In the genomic region with DNA sequence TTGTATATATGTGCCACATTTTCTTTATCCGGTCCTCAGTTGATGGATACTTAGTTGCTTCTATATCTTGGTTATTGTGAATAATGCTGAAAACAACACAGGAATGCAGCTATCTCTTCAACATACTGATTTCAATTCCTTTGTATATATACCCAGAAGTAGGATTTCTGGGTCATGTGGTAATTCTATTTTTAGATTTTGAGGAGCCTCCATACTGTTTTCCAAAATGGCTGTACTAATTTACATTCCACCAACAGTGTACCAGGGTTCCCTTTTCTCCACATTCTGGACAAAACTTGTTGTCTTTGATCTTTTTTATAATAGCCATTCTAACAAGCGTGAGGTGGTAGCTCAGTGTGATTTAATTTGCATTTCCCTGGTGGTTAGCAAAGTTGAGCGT, we compare ENCODE assay signal across 12 cellular contexts. TPM values are rescaled to one million over a fixed set of nuclear protein-coding genes. Genes with fewer than 3 reads are reported as not detected.
A peak's percentile ranks its signal among the peaks of the same experiment; 100 is the strongest.
DNase-seq lines count a peak whose midpoint lies in the region; ATAC-seq and TF ChIP-seq lines count a peak whose summit lies in the region.
"Had no signal": no experiment of that assay in that cellular context is flagged by ENCODE, and none has a peak within 500 bp of the region (broad histone marks: within the 10 kb centered on the region; RNA-seq: fewer than 3 reads in every experiment).

No MANE protein-coding gene starts in this region.

- H3K9me3 ChIP-seq in BLaER1 treated with 17β-estradiol and CSF1 and Interleukin-3, amounts not matched to agents 10 nM and 100 nM (replicated peaks in 1 of 11), result peaks cover 0 to 7% (median 0%) of the 10 kb centered on the region in 11 experiments; a peak in 6 of 22 replicates
- H3K9me3 ChIP-seq in CD8-positive, alpha-beta memory T cell (ENCODE audit: low read length), result no peaks in the 10 kb centered on the region
- H3K9me3 ChIP-seq: Peyer's patch had no signal

- H3K36me3 Mint-ChIP-seq in CD8-positive, alpha-beta memory T cell, result peaks cover 2 to 27% (median 5%) of the 10 kb centered on the region in 3 donors
- peaks cover 14% of the 10 kb centered on the region for H3K36me3 Mint-ChIP-seq in activated T-helper 17 cell treated with anti-CD3 and anti-CD28 coated beads, Interleukin-2, amount 50 U/mL, for 72 hours (ENCODE audit: low read depth)
- H3K36me3 Mint-ChIP-seq in naive thymus-derived CD8-positive, alpha-beta T cell, result peaks cover 0 to 15% (median 13%) of the 10 kb centered on the region in 3 donors

- H3K27ac ChIP-seq in BLaER1 treated with 17β-estradiol and CSF1 and Interleukin-3, amounts not matched to agents 10 nM and 100 nM, result no peak overlapping the region; a peak in 1 of 22 replicates
- H3K27ac ChIP-seq in CD8-positive, alpha-beta memory T cell (ENCODE audit: low read depth, low read length), result no peak overlapping the region

- POLR2A ChIA-PET in CD8-positive, alpha-beta memory T cell (lab: Charles Lee), result no interaction called here
- POLR2A ChIA-PET in naive thymus-derived CD8-positive, alpha-beta T cell (lab: Charles Lee), result interaction anchor here (1.5 to 5.5 kb wide), 3 partner anchors 11 to 221 kb away, joined by 3 to 91 read pairs (median 4); a partner anchor contains a TSS

- no peak overlapping the region for H3K4me3 ChIP-seq in BLaER1 treated with 17β-estradiol and CSF1 and Interleukin-3, amounts not matched to agents 10 nM and 100 nM
- H3K4me3 ChIP-seq in CD8-positive, alpha-beta memory T cell (ENCODE audit: low read length), result no peak overlapping the region

- DNase-seq in CD8-positive, alpha-beta memory T cell, result no peak
- DNase-seq in naive thymus-derived CD8-positive, alpha-beta T cell, result no peak
- DNase-seq in activated effector memory CD4-positive, alpha-beta T cell treated with anti-CD3 and anti-CD28 coated beads, Interleukin-2, amount 50 U/mL, for 16 hours, result no peak
- no peak for DNase-seq in omental fat pad (ENCODE audit: low spot score)
- DNase-seq: DMS 273 treated with DMSO at 0.1 percent for 48 hours; effector memory CD4-positive, alpha-beta T cell; NCI-H1436 treated with DMSO at 0.1 percent for 48 hours; Peyer's patch; T1000 had no signal

- peaks cover 21 to 31% (median 29%) of the 10 kb centered on the region in 3 donors for H3K4me1 Mint-ChIP-seq in CD8-positive, alpha-beta memory T cell
- peaks cover 8% of the 10 kb centered on the region for H3K4me1 Mint-ChIP-seq in activated T-helper 17 cell treated with anti-CD3 and anti-CD28 coated beads, Interleukin-2, amount 50 U/mL, for 72 hours
- peaks cover 16 to 30% (median 26%) of the 10 kb centered on the region in 4 donors for H3K4me1 Mint-ChIP-seq in naive thymus-derived CD8-positive, alpha-beta T cell

- H3K4me2 ChIP-seq in BLaER1 treated with 17β-estradiol and CSF1 and Interleukin-3, amounts not matched to agents 10 nM and 100 nM, result peak overlapping the region in 7 of 11 experiments; percentile 40 to 91 (median 72); a peak in 7 of 22 replicates

- no peaks in the 10 kb centered on the region for H3K9me3 Mint-ChIP-seq in CD8-positive, alpha-beta memory T cell
- no peaks in the 10 kb centered on the region for H3K9me3 Mint-ChIP-seq in activated T-helper 17 cell treated with anti-CD3 and anti-CD28 coated beads, Interleukin-2, amount 50 U/mL, for 72 hours
- peaks cover 0 to 4% (median 0%) of the 10 kb centered on the region in 9 donors for H3K9me3 Mint-ChIP-seq in naive thymus-derived CD8-positive, alpha-beta T cell

- TF ChIP-seq CTCF in omental fat pad (IDR thresholded peaks at IDR 0.05), result no peak

- no peak for ATAC-seq in activated T-helper 17 cell treated with anti-CD3 and anti-CD28 coated beads, Interleukin-2, amount 50 U/mL, for 72 hours (replicated peaks)
- no peak for ATAC-seq in naive thymus-derived CD8-positive, alpha-beta T cell
- ATAC-seq in omental fat pad (ENCODE audit: low FRiP score), result no peak
- no peak for ATAC-seq in HG03342 (IDR thresholded peaks at IDR 0.05; ENCODE audit: unreplicated experiment)

- no peak overlapping the region for H3K9ac ChIP-seq in BLaER1 treated with 17β-estradiol and CSF1 and Interleukin-3, amounts not matched to agents 10 nM and 100 nM

- H3K27ac Mint-ChIP-seq in CD8-positive, alpha-beta memory T cell, result peak overlapping the region in 6 of 8 donors; percentile 23 to 95 (median 81)
- peak overlapping the region; percentile 94 for H3K27ac Mint-ChIP-seq in activated T-helper 17 cell treated with anti-CD3 and anti-CD28 coated beads, Interleukin-2, amount 50 U/mL, for 72 hours
- peak overlapping the region in 6 of 10 donors; percentile 13 to 95 (median 78) for H3K27ac Mint-ChIP-seq in naive thymus-derived CD8-positive, alpha-beta T cell

- H3K27me3 Mint-ChIP-seq in CD8-positive, alpha-beta memory T cell, result no peaks in the 10 kb centered on the region
- H3K27me3 Mint-ChIP-seq in activated T-helper 17 cell treated with anti-CD3 and anti-CD28 coated beads, Interleukin-2, amount 50 U/mL, for 72 hours, result no peaks in the 10 kb centered on the region
- H3K27me3 Mint-ChIP-seq in naive thymus-derived CD8-positive, alpha-beta T cell, result no peaks in the 10 kb centered on the region

- peaks cover 0 to 14% (median 4%) of the 10 kb centered on the region in 11 experiments; a peak in 7 of 22 replicates for H3K36me3 ChIP-seq in BLaER1 treated with 17β-estradiol and CSF1 and Interleukin-3, amounts not matched to agents 10 nM and 100 nM
- no peaks in the 10 kb centered on the region for H3K36me3 ChIP-seq in CD8-positive, alpha-beta memory T cell (ENCODE audit: insufficient read depth, low read length)

- CTCF ChIA-PET in CD8-positive, alpha-beta memory T cell (lab: Charles Lee), result interaction anchor here (1.4 to 6.6 kb wide), 11 partner anchors 11 to 333 kb away, joined by 3 to 94 read pairs (median 7); a partner anchor contains a TSS

- peaks cover 9 to 20% (median 14%) of the 10 kb centered on the region in 10 experiments for H3K4me1 ChIP-seq in BLaER1 treated with 17β-estradiol and CSF1 and Interleukin-3, amounts not matched to agents 10 nM and 100 nM
- peaks cover 10% of the 10 kb centered on the region for H3K4me1 ChIP-seq in CD8-positive, alpha-beta memory T cell (ENCODE audit: insufficient read depth, low read length)

- H4K20me1 ChIP-seq in BLaER1 treated with 17β-estradiol and CSF1 and Interleukin-3, amounts not matched to agents 10 nM and 100 nM, result no peaks in the 10 kb centered on the region

- peak overlapping the region in 6 of 7 donors; percentile 7 to 82 (median 63) for H3K4me3 Mint-ChIP-seq in CD8-positive, alpha-beta memory T cell
- peak overlapping the region; percentile 93 for H3K4me3 Mint-ChIP-seq in activated T-helper 17 cell treated with anti-CD3 and anti-CD28 coated beads, Interleukin-2, amount 50 U/mL, for 72 hours
- peak overlapping the region in 8 of 10 donors; percentile 16 to 97 (median 60) for H3K4me3 Mint-ChIP-seq in naive thymus-derived CD8-positive, alpha-beta T cell

- H3K27me3 ChIP-seq in BLaER1 treated with 17β-estradiol and CSF1 and Interleukin-3, amounts not matched to agents 10 nM and 100 nM, result no peaks in the 10 kb centered on the region
- no peaks in the 10 kb centered on the region for H3K27me3 ChIP-seq in CD8-positive, alpha-beta memory T cell (ENCODE audit: insufficient read depth, low read length, poor library complexity, severe bottlenecking)
- H3K27me3 ChIP-seq: Peyer's patch had no signal

RNA-seq across cellular contexts. Expression of a gene that starts 1.6 kb away (rescaled TPM):
- 10 to 100 TPM in 1 of 2 experiments, 1 to 10 TPM in 1; 8.2 to 10.7 TPM for total RNA-seq in CD8-positive, alpha-beta memory T cell
- polyA plus RNA-seq in CD8-positive, alpha-beta memory T cell, result 9.7 TPM
- total RNA-seq in activated T-helper 17 cell treated with anti-CD3 and anti-CD28 coated beads, Interleukin-2, amount 50 U/mL, for 72 hours, result 1 to 10 TPM; 6.6 to 8.9 TPM
- 10 to 100 TPM; 23.0 to 24.4 TPM for total RNA-seq in naive thymus-derived CD8-positive, alpha-beta T cell
- 10 to 100 TPM in 1 of 3 donors, 1 to 10 TPM in 2; 8.7 to 13.0 (median 9.8) TPM for polyA plus RNA-seq in naive thymus-derived CD8-positive, alpha-beta T cell
- total RNA-seq in omental fat pad, result 10 to 100 TPM in 2 of 4 donors, 1 to 10 TPM in 2; 6.0 to 16.9 (median 9.7) TPM

RNA-seq across cellular contexts. Expression of a gene that starts 39.1 kb away (rescaled TPM):
- total RNA-seq in CD8-positive, alpha-beta memory T cell, result 100 to 1,000 TPM; 120 to 122 TPM
- 137 TPM for polyA plus RNA-seq in CD8-positive, alpha-beta memory T cell
- total RNA-seq in activated T-helper 17 cell treated with anti-CD3 and anti-CD28 coated beads, Interleukin-2, amount 50 U/mL, for 72 hours, result 10 to 100 TPM; 50.4 to 92.5 TPM
- 10 to 100 TPM; 74.8 to 75.9 TPM for total RNA-seq in naive thymus-derived CD8-positive, alpha-beta T cell
- 100 to 1,000 TPM; 109 to 142 (median 139) TPM for polyA plus RNA-seq in naive thymus-derived CD8-positive, alpha-beta T cell
- 10 to 100 TPM; 63.5 to 87.1 (median 77.7) TPM for total RNA-seq in omental fat pad
